16 cellular contexts compared by ENCODE assay signal in genomic region chr18:46320928-46321855, GRCh38.
A peak's percentile ranks its signal among the peaks of the same experiment; 100 is the strongest.
DNase-seq lines count a peak whose midpoint lies in the region; ATAC-seq and TF ChIP-seq lines count a peak whose summit lies in the region.
"Had no signal": no experiment of that assay in that cellular context is flagged by ENCODE, and none has a peak within 500 bp of the region (broad histone marks: within the 10 kb centered on the region; RNA-seq: fewer than 3 reads in every experiment).

No MANE protein-coding gene starts in this region.

- no peaks in the 10 kb centered on the region for H4K20me1 ChIP-seq in mammary epithelial cell (ENCODE audit: insufficient read depth, low read length)

- H2AFZ ChIP-seq in mammary epithelial cell (ENCODE audit: low read depth, low read length), result peak overlapping the region; percentile 5

- 46% methylated on average over 3 of the region's 3 CpGs for WGBS in mammary epithelial cell (ENCODE audit: low coverage, missing lambda C conversion rate)

- DNase-seq in EH (ENCODE audit: low read depth) (peak; percentile 67), LoVo (ENCODE audit: low spot score) (peak; percentile 68), mammary epithelial cell (peak; percentile 84), non-pigmented ciliary epithelial cell (ENCODE audit: low read depth) (peak; percentile 41), GM19240 (ENCODE audit: insufficient read length, low spot score) (no peak), cortex of kidney (lab: John Stamatoyannopoulos, UW) (no peak)
- no peak for DNase-seq in activated CD8-positive, alpha-beta T cell treated with anti-CD3 and anti-CD28 coated beads, Interleukin-2, amount 10 ng/mL, durations not matched to agents 7 days and 5 days
- DNase-seq in CD8-positive, alpha-beta T cell, result no peak
- DNase-seq: activated T-cell treated with anti-CD3 and anti-CD28 coated beads, Interleukin-2, amount 50 U/mL, for 4 hours; caudate nucleus; DMS153; esophagus squamous epithelium; NCI-H2171; stimulated activated CD8-positive, alpha-beta memory T cell treated with anti-CD3 and anti-CD28 coated beads, Interleukin-4, amount 100 ng/mL, for 48 hours had no signal

- H3K9me3 Mint-ChIP-seq in activated CD8-positive, alpha-beta T cell treated with anti-CD3 and anti-CD28 coated beads, Interleukin-2, amount 10 ng/mL, durations not matched to agents 7 days and 5 days (ENCODE audit: insufficient read depth), result no peaks in the 10 kb centered on the region
- no peaks in the 10 kb centered on the region for H3K9me3 Mint-ChIP-seq in CD8-positive, alpha-beta T cell
- H3K9me3 Mint-ChIP-seq: activated T-cell treated with anti-CD3 and anti-CD28 coated beads, Interleukin-2, amount 50 U/mL, for 4 hours; nephron had no signal

- no peaks in the 10 kb centered on the region for H3K36me3 Mint-ChIP-seq in activated CD8-positive, alpha-beta T cell treated with anti-CD3 and anti-CD28 coated beads, Interleukin-2, amount 10 ng/mL, durations not matched to agents 7 days and 5 days (ENCODE audit: low read depth)
- H3K36me3 Mint-ChIP-seq in CD8-positive, alpha-beta T cell, result no peaks in the 10 kb centered on the region

- H3K4me2 ChIP-seq in mammary epithelial cell (ENCODE audit: insufficient read depth, low read depth, low read length), result peak overlapping the region; percentile 43

- peak overlapping the region; percentile 40 for H3K9ac ChIP-seq in mammary epithelial cell (ENCODE audit: insufficient read depth, low read length)

- TSS peak; percentile 48 for BruUV-seq in mammary epithelial cell (replicated peaks; lab: Mats Ljungman, UMichigan)

- intact Hi-C loops in mammary epithelial cell (cut with micrococcal nuclease), result loop anchor here (5.0 kb wide), 1 partner anchor 169 kb away; no protein-coding TSS in a partner anchor
- intact Hi-C loops in CD8-positive, alpha-beta T cell (cut with DNase I, micrococcal nuclease), result no loop called here

- CTCF ChIA-PET in mammary epithelial cell (lab: Charles Lee; ENCODE audit: low non-redundant PET), result no interaction called here
- CTCF ChIA-PET in activated CD8-positive, alpha-beta T cell treated with anti-CD3 and anti-CD28 coated beads, Interleukin-2, amount 10 ng/mL, durations not matched to agents 7 days and 5 days (lab: Charles Lee), result no interaction called here
- CTCF ChIA-PET in CD8-positive, alpha-beta T cell (lab: Charles Lee), result no interaction called here

- H3K4me1 Mint-ChIP-seq in activated CD8-positive, alpha-beta T cell treated with anti-CD3 and anti-CD28 coated beads, Interleukin-2, amount 10 ng/mL, durations not matched to agents 7 days and 5 days (ENCODE audit: low read depth), result peaks cover 6% of the 10 kb centered on the region
- peaks cover 2% of the 10 kb centered on the region for H3K4me1 Mint-ChIP-seq in CD8-positive, alpha-beta T cell (ENCODE audit: low read depth)

- H3K27ac Mint-ChIP-seq in activated CD8-positive, alpha-beta T cell treated with anti-CD3 and anti-CD28 coated beads, Interleukin-2, amount 10 ng/mL, durations not matched to agents 7 days and 5 days, result no peak overlapping the region
- H3K27ac Mint-ChIP-seq in CD8-positive, alpha-beta T cell, result no peak overlapping the region

- in situ Hi-C loops in mammary epithelial cell (cut with MboI; ENCODE audit: low sequenced_read_pairs in 2 of 2), result no loop called here

- POLR2A ChIA-PET in activated CD8-positive, alpha-beta T cell treated with anti-CD3 and anti-CD28 coated beads, Interleukin-2, amount 10 ng/mL, durations not matched to agents 7 days and 5 days (lab: Charles Lee), result no interaction called here
- POLR2A ChIA-PET in CD8-positive, alpha-beta T cell (lab: Charles Lee), result no interaction called here

- H3K27ac ChIP-seq in mammary epithelial cell (ENCODE audit: insufficient read depth, low read depth, low read length), result peak overlapping the region; percentile 79
- no peak overlapping the region for H3K27ac ChIP-seq in CD8-positive, alpha-beta T cell (ENCODE audit: low read depth, low read length)
- H3K27ac ChIP-seq: esophagus squamous epithelium had no signal

- no peak for ATAC-seq in activated CD8-positive, alpha-beta T cell treated with anti-CD3 and anti-CD28 coated beads, Interleukin-2, amount 10 ng/mL, durations not matched to agents 7 days and 5 days
- no peak for ATAC-seq in CD8-positive, alpha-beta T cell
- ATAC-seq: activated T-cell treated with anti-CD3 and anti-CD28 coated beads, Interleukin-2, amount 50 U/mL, for 4 hours had no signal

- peaks cover 4% of the 10 kb centered on the region for H3K27me3 Mint-ChIP-seq in activated CD8-positive, alpha-beta T cell treated with anti-CD3 and anti-CD28 coated beads, Interleukin-2, amount 10 ng/mL, durations not matched to agents 7 days and 5 days (ENCODE audit: low read depth)
- no peaks in the 10 kb centered on the region for H3K27me3 Mint-ChIP-seq in CD8-positive, alpha-beta T cell (ENCODE audit: low read depth)

- H3K4me1 ChIP-seq in mammary epithelial cell (ENCODE audit: insufficient read depth, low read length), result peaks cover 48% of the 10 kb centered on the region
- H3K4me1 ChIP-seq in CD8-positive, alpha-beta T cell (ENCODE audit: insufficient read depth, low read length), result no peaks in the 10 kb centered on the region

- no peaks in the 10 kb centered on the region for H3K9me3 ChIP-seq in mammary epithelial cell (replicated peaks; ENCODE audit: insufficient read depth, low read length)
- H3K9me3 ChIP-seq in CD8-positive, alpha-beta T cell (ENCODE audit: low read length), result no peaks in the 10 kb centered on the region
- H3K9me3 ChIP-seq: esophagus squamous epithelium had no signal

- TF ChIP-seq CTCF in mammary epithelial cell (conservative IDR thresholded peaks at IDR 0.05 in 1 of 2, IDR thresholded peaks at IDR 0.05 in 1 of 2; ENCODE audit: extremely low read depth in 1 of 2, insufficient read depth in 1 of 2, low read depth in 1 of 2, low read length in 2 of 2), result no peak
- TF ChIP-seq CTCF in CD8-positive, alpha-beta T cell (IDR thresholded peaks at IDR 0.05), result no peak

- H3K4me3 ChIP-seq in mammary epithelial cell (replicated peaks in 1 of 3; ENCODE audit: insufficient read depth in 1 of 3, low read depth in 2 of 3, low read length in 3 of 3), result no peak overlapping the region
- no peak overlapping the region for H3K4me3 ChIP-seq in CD8-positive, alpha-beta T cell (ENCODE audit: low read depth, low read length)
- H3K4me3 ChIP-seq: esophagus squamous epithelium had no signal

- no peaks in the 10 kb centered on the region for H3K27me3 ChIP-seq in mammary epithelial cell (ENCODE audit: insufficient read depth, low read length)
- H3K27me3 ChIP-seq in CD8-positive, alpha-beta T cell (ENCODE audit: insufficient read depth, low read length), result no peaks in the 10 kb centered on the region
- H3K27me3 ChIP-seq: esophagus squamous epithelium had no signal

- H3K79me2 ChIP-seq in mammary epithelial cell (ENCODE audit: insufficient read depth, low read length), result no peaks in the 10 kb centered on the region

- dilution Hi-C loops in mammary epithelial cell (cut with HindIII; ENCODE audit: low sequenced_read_pairs), result no loop called here

- H3K4me3 Mint-ChIP-seq in activated CD8-positive, alpha-beta T cell treated with anti-CD3 and anti-CD28 coated beads, Interleukin-2, amount 10 ng/mL, durations not matched to agents 7 days and 5 days, result no peak overlapping the region
- no peak overlapping the region for H3K4me3 Mint-ChIP-seq in CD8-positive, alpha-beta T cell
- H3K4me3 Mint-ChIP-seq: activated T-cell treated with anti-CD3 and anti-CD28 coated beads, Interleukin-2, amount 50 U/mL, for 4 hours; IgD-negative memory B cell; nephron had no signal

- no peaks in the 10 kb centered on the region for H3K36me3 ChIP-seq in mammary epithelial cell (ENCODE audit: insufficient read depth, low read length)
- no peaks in the 10 kb centered on the region for H3K36me3 ChIP-seq in CD8-positive, alpha-beta T cell (ENCODE audit: insufficient read depth, low read length)
- H3K36me3 ChIP-seq: esophagus squamous epithelium had no signal

Comparison
In these comparisons a context has a peak if more than half of its experiments do, and no peak if none do; other contexts are left out.
1. DNase-seq: peak in EH (single experiment), LoVo (single experiment), mammary epithelial cell (single experiment) and non-pigmented ciliary epithelial cell (single experiment); none in activated CD8-positive, alpha-beta T cell treated with anti-CD3 and anti-CD28 coated beads, Interleukin-2, amount 10 ng/mL, durations not matched to agents 7 days and 5 days (single experiment), GM19240 (single experiment), CD8-positive, alpha-beta T cell (0 of 7) and cortex of kidney (single experiment).